Comparison of ENCODE assay signal across 11 cellular contexts in the genomic region with DNA sequence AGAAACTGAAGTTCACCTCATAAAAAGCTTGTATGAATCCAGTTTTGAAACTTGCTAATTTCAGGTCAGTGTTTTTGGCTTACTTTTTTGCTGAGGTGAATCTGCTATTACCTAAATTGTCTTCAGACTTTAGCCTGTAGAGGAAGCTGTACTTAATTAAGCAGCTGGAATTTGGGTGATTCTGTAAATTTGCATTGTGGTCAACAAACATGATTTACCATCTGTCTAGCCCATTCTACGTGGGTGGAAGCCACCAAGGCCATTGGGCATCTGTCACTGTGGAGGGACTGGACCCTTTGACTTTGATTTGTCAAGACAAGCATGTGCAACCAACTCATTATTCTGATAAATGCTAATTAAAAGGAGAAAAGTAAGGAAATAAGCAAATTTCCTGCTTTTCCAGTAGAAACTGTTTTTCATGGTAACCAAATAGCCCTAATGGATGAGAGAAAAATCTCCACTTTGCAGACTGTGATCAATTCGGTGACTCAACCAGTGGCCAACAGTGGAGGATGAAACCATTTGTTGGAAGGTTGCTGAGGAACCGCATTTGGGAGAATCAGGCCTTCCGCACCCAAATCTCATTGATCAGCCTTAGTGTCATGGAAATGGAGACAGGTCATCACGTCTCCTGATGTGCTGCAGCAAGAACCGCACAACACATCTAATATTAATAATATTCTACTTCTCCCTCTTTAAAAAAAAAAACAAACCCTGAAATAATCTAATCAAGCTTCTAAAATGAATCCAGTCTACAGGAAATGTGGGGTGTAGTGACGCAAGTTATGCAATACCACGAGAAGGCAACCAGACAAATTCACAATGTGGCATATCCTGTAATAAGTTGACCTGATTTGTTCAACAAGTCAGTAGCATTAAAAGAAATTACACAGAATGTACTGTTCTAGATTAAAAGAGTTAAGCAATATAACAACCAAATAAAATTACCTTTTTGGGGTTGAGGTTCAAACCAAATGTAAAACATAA. TPM values are rescaled to one million over a fixed set of nuclear protein-coding genes. Genes with fewer than 3 reads are reported as not detected.
DNase-seq lines count a peak whose midpoint lies in the region; ATAC-seq and TF ChIP-seq lines count a peak whose summit lies in the region.
"Had no signal": no experiment of that assay in that cellular context is flagged by ENCODE, and none has a peak within 500 bp of the region (broad histone marks: within the 10 kb centered on the region; RNA-seq: fewer than 3 reads in every experiment).

No MANE protein-coding gene starts in this region.

- H4K20me1 ChIP-seq in DOHH2 (ENCODE audit: control insufficient read depth, insufficient read depth, low read depth, low read length) (no peaks in the 10 kb centered on the region), osteoblast (ENCODE audit: insufficient read depth, low read length) (peaks cover 8% of the 10 kb centered on the region)

- H3K4me3 ChIP-seq in DOHH2 (ENCODE audit: low read length), result peak overlapping the region; percentile 55
- no peak overlapping the region for H3K4me3 ChIP-seq in coronary artery
- H3K4me3 ChIP-seq in osteoblast (ENCODE audit: insufficient read depth, low read length), result no peak overlapping the region

- no peaks in the 10 kb centered on the region for H3K9me2 ChIP-seq in DOHH2 (replicated peaks; ENCODE audit: control insufficient read depth, low read length)

- peaks cover 10% of the 10 kb centered on the region for H3K36me3 ChIP-seq in DOHH2 (ENCODE audit: control insufficient read depth, low read length)
- no peaks in the 10 kb centered on the region for H3K36me3 ChIP-seq in osteoblast (ENCODE audit: insufficient read depth, low read length)

- peaks cover 65% of the 10 kb centered on the region for H3K4me1 ChIP-seq in DOHH2 (ENCODE audit: control insufficient read depth, low read length)
- H3K4me1 ChIP-seq in osteoblast (ENCODE audit: insufficient read depth, low read length), result peaks cover 7% of the 10 kb centered on the region

- H3K9me3 ChIP-seq in DOHH2 (ENCODE audit: control insufficient read depth, insufficient read depth, low read length) (no peaks in the 10 kb centered on the region), osteoblast (ENCODE audit: low read depth, low read length) (no peaks in the 10 kb centered on the region)

- DNase-seq in NAMALWA (ENCODE audit: low spot score) (peak; percentile 56), coronary artery (ENCODE audit: low spot score) (no peak), osteoblast (ENCODE audit: insufficient read length, low spot score, missing footprints) (peak; percentile 8), HuH-7 (ENCODE audit: low spot score) (no peak), KG1 (lab: John Stamatoyannopoulos, UW) (no peak)
- no peak for DNase-seq in stimulated activated CD4-positive, alpha-beta T cell treated with anti-CD3 and anti-CD28 coated beads, Interleukin-1b, Interleukin-23, amount 100 ng/mL, for 48 hours
- DNase-seq: activated CD4-positive, alpha-beta T cell treated with anti-CD3 and anti-CD28 coated beads for 48 hours; EL; HFFc6 had no signal

- peaks cover 48% of the 10 kb centered on the region for H3K79me2 ChIP-seq in DOHH2 (ENCODE audit: control insufficient read depth, low read length)
- H3K79me2 ChIP-seq in osteoblast (ENCODE audit: insufficient read depth, low read length), result peaks cover 53% of the 10 kb centered on the region

- H2AFZ ChIP-seq in osteoblast (ENCODE audit: low read length), result no peak overlapping the region

- H3K4me2 ChIP-seq in DOHH2 (ENCODE audit: low read length) (peak overlapping the region; percentile 77), osteoblast (ENCODE audit: insufficient read depth, low read length) (no peak overlapping the region)

- H3F3A ChIP-seq in DOHH2 (ENCODE audit: control insufficient read depth, insufficient read depth), result peaks cover 27% of the 10 kb centered on the region

- H3K27ac ChIP-seq in DOHH2 (ENCODE audit: low read depth, low read length), result peak overlapping the region; percentile 90
- H3K27ac ChIP-seq in coronary artery, result peak overlapping the region; percentile 7 to 52
- no peak overlapping the region for H3K27ac ChIP-seq in osteoblast (ENCODE audit: low read depth, low read length)

- no peaks in the 10 kb centered on the region for H3K27me3 ChIP-seq in DOHH2 (ENCODE audit: control insufficient read depth, low read length)
- H3K27me3 ChIP-seq in osteoblast (ENCODE audit: insufficient read depth, low read length), result no peaks in the 10 kb centered on the region

- TF ChIP-seq CTCF in DOHH2 (IDR thresholded peaks at IDR 0.05; ENCODE audit: low read depth, low read length, poor library complexity, severe bottlenecking) (no peak), coronary artery (IDR thresholded peaks at IDR 0.05) (no peak), osteoblast (IDR thresholded peaks at IDR 0.05; ENCODE audit: extremely low read depth, low read depth, low read length) (no peak)

- ATAC-seq in HG03280 (IDR thresholded peaks at IDR 0.05; ENCODE audit: unreplicated experiment), result no peak

RNA-seq across cellular contexts. Expression of gene GARRE1, which starts 54.3 kb away (rescaled TPM):
- 25.0 and 29.8 TPM in 2 replicates for total RNA-seq in osteoblast

RNA-seq across cellular contexts. Expression of gene GPI, which starts 56.3 kb away (rescaled TPM):
- total RNA-seq in osteoblast, result 122 and 133 TPM in 2 replicates

Comparison
In these comparisons a context has a peak if more than half of its experiments do, and no peak if none do; other contexts are left out.
1. DNase-seq: peak in NAMALWA (single experiment) and osteoblast (single experiment); none in coronary artery (single experiment), HuH-7 (single experiment), stimulated activated CD4-positive, alpha-beta T cell treated with anti-CD3 and anti-CD28 coated beads, Interleukin-1b, Interleukin-23, amount 100 ng/mL, for 48 hours (single experiment) and KG1 (single experiment).